ENCODE assay signal across 19 cellular contexts in the genomic region with DNA sequence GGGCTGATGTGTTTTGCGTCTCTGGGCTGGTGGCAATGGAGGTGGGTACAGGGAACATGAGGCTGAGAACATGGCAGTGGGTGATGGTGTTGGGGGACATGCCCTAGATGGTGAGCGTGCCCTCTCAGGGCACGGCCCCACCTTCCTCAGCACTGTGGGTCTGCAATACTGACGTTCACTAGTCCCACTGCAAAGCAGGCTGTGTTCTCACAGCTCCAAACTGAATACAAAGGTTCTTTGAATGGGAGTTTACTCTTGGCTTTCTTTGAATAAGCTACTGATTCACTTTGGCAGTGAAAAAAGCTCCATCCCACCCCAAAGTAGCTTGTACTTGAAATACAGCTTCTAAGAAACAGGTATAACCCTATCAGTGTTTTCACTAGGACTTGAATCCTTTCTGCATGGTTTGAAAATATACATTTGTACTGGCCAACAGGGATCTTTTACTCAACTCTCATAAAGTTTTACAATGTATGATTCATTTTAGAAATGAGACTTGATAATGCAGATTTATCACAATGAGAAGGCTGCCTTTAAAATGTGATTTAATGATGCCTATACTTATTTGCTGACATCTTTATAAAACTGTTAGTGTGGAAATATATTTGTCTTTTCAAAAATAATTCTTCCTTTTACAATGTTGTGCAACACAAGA.
DNase-seq lines count a peak whose midpoint lies in the region; TF ChIP-seq lines count a peak whose summit lies in the region.
"Had no signal": no experiment of that assay in that cellular context is flagged by ENCODE, and none has a peak within 500 bp of the region (broad histone marks: within the 10 kb centered on the region; RNA-seq: fewer than 3 reads in every experiment).

No MANE protein-coding gene starts in this region.

- H3K4me3 Mint-ChIP-seq in glutamatergic neuron (ENCODE audit: unreplicated experiment), result no peak overlapping the region
- H3K4me3 Mint-ChIP-seq: B cell; CD4-positive, alpha-beta T cell; GM23338; HFFc6 had no signal

- peaks cover 8% of the 10 kb centered on the region for H3K9me3 Mint-ChIP-seq in glutamatergic neuron (ENCODE audit: unreplicated experiment)
- H3K9me3 Mint-ChIP-seq: CD4-positive, alpha-beta T cell; GM23338; HFFc6 had no signal

- peaks cover 3% of the 10 kb centered on the region for H3K27me3 Mint-ChIP-seq in glutamatergic neuron (ENCODE audit: unreplicated experiment)
- H3K27me3 Mint-ChIP-seq: B cell; CD4-positive, alpha-beta T cell had no signal

- H3K27ac ChIP-seq in temporal lobe (ENCODE audit: low read depth, low read length), result peak overlapping the region; percentile 47
- H3K27ac ChIP-seq: Peyer's patch had no signal

- DNase-seq in SK-MEL-5 (ENCODE audit: low read depth, low spot score) (peak; percentile 73), globus pallidus (ENCODE audit: low spot score) (peak; percentile 89), midbrain (lab: John Stamatoyannopoulos, UW) (peak; percentile 76), glutamatergic neuron (no peak), NCI-H524 treated with DMSO at 0.1 percent for 48 hours (lab: John Stamatoyannopoulos, UW) (no peak)
- DNase-seq in activated naive CD4-positive, alpha-beta T cell (lab: John Stamatoyannopoulos, UW), result no peak
- DNase-seq: CD4-positive, alpha-beta T cell; GF-D8; HFFc6; KBM-7; NCI-H1436 treated with DMSO at 0.1 percent for 48 hours; NCI-H2081 treated with DMSO at 0.1 percent for 48 hours; NCI-H226; NCI-H774; Peyer's patch; SHP77 had no signal

- no peak for TF ChIP-seq CTCF in glutamatergic neuron (IDR thresholded peaks at IDR 0.05; ENCODE audit: partially characterized antibody, unreplicated experiment)

- peaks cover 25% of the 10 kb centered on the region for H3K4me1 Mint-ChIP-seq in glutamatergic neuron (ENCODE audit: low read depth, unreplicated experiment)
- H3K4me1 Mint-ChIP-seq: B cell had no signal

- H3K27ac Mint-ChIP-seq in glutamatergic neuron (ENCODE audit: unreplicated experiment), result no peak overlapping the region
- H3K27ac Mint-ChIP-seq: B cell; CD4-positive, alpha-beta T cell; GM23338; HFFc6 had no signal

- in situ Hi-C loops in SK-MEL-5 (cut with HindIII; ENCODE audit: low pct_unique_long_range_greater_than_20kb, low sequenced_read_pairs), result no loop called here

- no peaks in the 10 kb centered on the region for H3K36me3 Mint-ChIP-seq in glutamatergic neuron (ENCODE audit: unreplicated experiment)

Comparison
In these comparisons a context has a peak if more than half of its experiments do, and no peak if none do; other contexts are left out.
1. DNase-seq: peak in SK-MEL-5 (single experiment), globus pallidus (single experiment) and midbrain (single experiment); none in activated naive CD4-positive, alpha-beta T cell (0 of 4), glutamatergic neuron (single experiment) and NCI-H524 treated with DMSO at 0.1 percent for 48 hours (single experiment).